In the genomic region with DNA sequence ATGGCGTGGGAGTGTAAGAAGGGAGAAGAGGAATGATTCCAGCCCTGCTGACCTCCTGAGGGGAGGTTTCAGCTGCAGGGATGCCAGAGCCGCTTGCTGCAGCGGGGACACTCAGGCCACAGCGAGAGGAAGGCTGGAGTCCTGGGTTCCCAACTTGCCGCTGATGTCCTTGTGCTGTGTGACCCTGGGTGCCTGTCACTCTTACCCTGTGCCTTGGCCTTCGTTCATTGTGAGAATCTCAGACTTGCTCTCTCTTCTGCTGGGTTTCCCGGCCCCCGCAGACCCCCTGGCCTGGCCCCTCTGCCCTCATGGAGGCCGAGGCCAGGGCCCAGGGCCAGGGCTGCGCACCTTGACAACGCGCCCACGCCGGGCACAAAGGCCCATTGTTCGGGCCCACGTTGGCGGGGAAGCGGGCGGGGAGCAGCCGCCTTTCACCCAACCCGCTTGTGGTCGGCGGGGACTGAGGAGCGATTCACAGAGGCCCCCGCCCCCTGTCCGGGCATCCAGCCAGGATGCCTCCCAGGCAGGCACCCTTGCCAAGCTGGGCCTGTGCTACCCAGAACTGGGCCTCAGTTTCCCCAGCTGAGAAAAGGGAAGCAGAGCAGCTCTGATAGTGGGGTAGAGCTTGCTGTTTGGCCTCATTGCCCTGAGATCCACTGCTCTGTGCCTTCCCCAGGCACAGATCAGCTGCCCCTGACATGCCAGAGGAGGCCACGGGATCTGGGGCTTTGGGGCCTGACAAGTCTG, we compare ENCODE assay signal across 14 cellular contexts. TPM values are rescaled to one million over a fixed set of nuclear protein-coding genes. Genes with fewer than 3 reads are reported as not detected.
DNase-seq lines count a peak whose midpoint lies in the region; ATAC-seq and TF ChIP-seq lines count a peak whose summit lies in the region.
"Had no signal": no experiment of that assay in that cellular context is flagged by ENCODE, and none has a peak within 500 bp of the region (broad histone marks: within the 10 kb centered on the region; RNA-seq: fewer than 3 reads in every experiment).

No MANE protein-coding gene starts in this region.

- ATAC-seq in GM19328 (IDR thresholded peaks at IDR 0.05; ENCODE audit: unreplicated experiment): no peak
- ATAC-seq: lower lobe of right lung had no signal

- WGBS in tibial nerve, 2 donors: 38 to 44% methylated on average over 15 to 24 of the region's 27 CpGs

- peaks cover 0 to 59% (median 15%) of the 10 kb centered on the region in 4 donors for H3K4me1 ChIP-seq in tibial nerve
- H3K4me1 ChIP-seq: lower lobe of right lung had no signal

- in situ Hi-C loops in astrocyte of the spinal cord (cut with HindIII; ENCODE audit: low sequenced_read_pairs): no loop called here

- H3K27me3 ChIP-seq in layer of hippocampus (ENCODE audit: control insufficient read depth, insufficient read depth, low read length): no peaks in the 10 kb centered on the region
- no peaks in the 10 kb centered on the region for H3K27me3 ChIP-seq in tibial nerve
- no peaks in the 10 kb centered on the region for H3K27me3 ChIP-seq in MG63
- H3K27me3 ChIP-seq: Peyer's patch had no signal

- TF ChIP-seq EP300 in tibial nerve (IDR thresholded peaks at IDR 0.05): peak; percentile 56 to 92

- TF ChIP-seq POLR2A in tibial nerve (IDR thresholded peaks at IDR 0.05): no peak

- no peaks in the 10 kb centered on the region for H3K9me3 ChIP-seq in tibial nerve
- peaks cover 2% of the 10 kb centered on the region; the same call in 1 of the 2 replicates for H3K9me3 ChIP-seq in MG63
- H3K9me3 ChIP-seq: lower lobe of right lung, Peyer's patch had no signal

- DNase-seq in NCI-H2227 (lab: John Stamatoyannopoulos, UW; ENCODE audit: unreplicated experiment): peak; percentile 18
- no peak for DNase-seq in NCI-H2227 treated with DMSO at 0.1 percent for 48 hours (lab: John Stamatoyannopoulos, UW)
- peak; percentile 59 for DNase-seq in astrocyte of the spinal cord (ENCODE audit: low read depth, low spot score)
- DNase-seq in tibial nerve (ENCODE audit: low spot score in 2 of 2): peak in 1 of 2 donors; percentile 44
- DNase-seq in MG63: no peak
- no peak for DNase-seq in UCSD-AML1 (lab: John Stamatoyannopoulos, UW; ENCODE audit: unreplicated experiment)
- DNase-seq: ACHN; activated CD4-positive, alpha-beta T cell treated with anti-CD3 and anti-CD28 coated beads for 4 hours; activated naive CD4-positive, alpha-beta T cell treated with anti-CD3 and anti-CD28 coated beads, Interleukin-2, amount 50 U/mL, for 16 hours; GDM1; lower lobe of right lung had no signal

- H3K27ac ChIP-seq in layer of hippocampus (ENCODE audit: low read depth, low read length): peak overlapping the region; percentile 56
- H3K27ac ChIP-seq in tibial nerve: peak overlapping the region; percentile 54 to 83 (median 68)
- H3K27ac ChIP-seq: lower lobe of right lung, Peyer's patch had no signal

- H3K36me3 ChIP-seq in tibial nerve (no peaks in the 10 kb centered on the region), MG63 (no peaks in the 10 kb centered on the region)
- H3K36me3 ChIP-seq: lower lobe of right lung, Peyer's patch had no signal

- no peak for TF ChIP-seq CTCF in astrocyte of the spinal cord (IDR thresholded peaks at IDR 0.05; ENCODE audit: low read depth, low read length)
- TF ChIP-seq CTCF in tibial nerve (IDR thresholded peaks at IDR 0.05): no peak

- H3K4me3 ChIP-seq in astrocyte of the spinal cord (ENCODE audit: low read depth, low read length) (no peak overlapping the region), tibial nerve (no peak overlapping the region), MG63 (no peak overlapping the region)
- H3K4me3 ChIP-seq: lower lobe of right lung, Peyer's patch had no signal

RNA-seq across cellular contexts. Expression of gene CEBPB, which starts 52.4 kb away (rescaled TPM):
- total RNA-seq in tibial nerve: 100 to 1,000 TPM; 202 to 524 (median 275) TPM
- total RNA-seq in MG63 (2014; rRNA removed; shearing (Covaris generic); ENCODE audit: low replicate concordance): 22.5 and 46.5 TPM in 2 replicates

Comparison
In these comparisons a context has a peak if more than half of its experiments do, and no peak if none do; other contexts are left out.
1. DNase-seq: peak in NCI-H2227 (single experiment) and astrocyte of the spinal cord (single experiment); none in NCI-H2227 treated with DMSO at 0.1 percent for 48 hours (single experiment), MG63 (single experiment) and UCSD-AML1 (single experiment).